20 cellular contexts compared by ENCODE assay signal in the genomic region with DNA sequence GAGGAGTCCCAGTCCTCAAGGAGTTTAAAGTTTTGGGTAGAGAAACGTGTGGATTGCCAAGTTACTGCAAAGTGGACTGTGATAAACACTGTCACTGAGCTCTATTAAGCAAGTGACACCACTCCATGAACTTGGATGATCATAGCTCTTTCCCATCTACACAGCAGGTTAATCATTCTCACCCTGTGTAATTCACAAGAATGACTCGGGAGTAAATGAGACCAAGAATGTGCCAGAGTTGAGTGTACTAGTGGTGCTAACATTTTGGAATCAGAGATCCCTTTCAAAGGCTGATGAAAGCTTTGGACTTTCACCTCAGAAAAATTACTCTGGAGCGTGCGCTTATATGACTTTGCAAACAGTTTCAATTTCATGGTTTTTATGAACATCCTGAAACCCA.
A peak's percentile ranks its signal among the peaks of the same experiment; 100 is the strongest.
DNase-seq lines count a peak whose midpoint lies in the region; ATAC-seq, FAIRE-seq and TF ChIP-seq lines count a peak whose summit lies in the region.
"Had no signal": no experiment of that assay in that cellular context is flagged by ENCODE, and none has a peak within 500 bp of the region (broad histone marks: within the 10 kb centered on the region; RNA-seq: fewer than 3 reads in every experiment).

No MANE protein-coding gene starts in this region.

- FAIRE-seq in GM12891 (lab: Jason Lieb, UNC): no peak

- TF ChIP-seq CTCF in activated CD8-positive, alpha-beta T cell treated with anti-CD3 and anti-CD28 coated beads for 36 hours (IDR thresholded peaks at IDR 0.05): no peak
- no peak for TF ChIP-seq CTCF in chondrocyte (IDR thresholded peaks at IDR 0.05)

- H3K4me1 ChIP-seq in right cardiac atrium (ENCODE audit: control insufficient read depth, insufficient read depth, low read length): peaks cover 13% of the 10 kb centered on the region
- peaks cover 33 to 55% (median 47%) of the 10 kb centered on the region in 3 donors for H3K4me1 ChIP-seq in skeletal muscle tissue (ENCODE audit: control insufficient read depth in 3 of 3, insufficient read depth in 3 of 3, low read length in 3 of 3)

- ATAC-seq in activated CD4-positive, alpha-beta T cell treated with anti-CD3 and anti-CD28 coated beads for 36 hours: peak; percentile 51
- no peak for ATAC-seq in activated CD8-positive, alpha-beta T cell treated with anti-CD3 and anti-CD28 coated beads for 36 hours
- ATAC-seq in right cardiac atrium: peak; percentile 49 to 67

- peak overlapping the region; percentile 54 to 69 (median 55) for H3K9ac ChIP-seq in skeletal muscle tissue (ENCODE audit: low read depth in 1 of 3, low read length in 3 of 3)

- H3K27me3 ChIP-seq in right cardiac atrium (ENCODE audit: control insufficient read depth, insufficient read depth): no peaks in the 10 kb centered on the region
- no peaks in the 10 kb centered on the region for H3K27me3 ChIP-seq in skeletal muscle tissue (ENCODE audit: control insufficient read depth in 3 of 3, insufficient read depth in 3 of 3, low read length in 3 of 3)
- H3K27me3 ChIP-seq: BE2C, neutrophil had no signal

- H3K27ac ChIP-seq in right cardiac atrium (ENCODE audit: low read length): peak overlapping the region; percentile 70
- H3K27ac ChIP-seq in skeletal muscle tissue (ENCODE audit: low read depth, low read length): peak overlapping the region; percentile 84
- H3K27ac ChIP-seq: 22Rv1, epithelial cell of prostate, neutrophil had no signal

- no peaks in the 10 kb centered on the region for H3K36me3 ChIP-seq in skeletal muscle tissue (ENCODE audit: control insufficient read depth in 3 of 3, insufficient read depth in 3 of 3, low read length in 3 of 3)
- H3K36me3 ChIP-seq: BE2C, neutrophil had no signal

- no peak for TF ChIP-seq POLR2A in GM12891 (IDR thresholded peaks at IDR 0.05; ENCODE audit: low read depth, low read length)

- no peaks in the 10 kb centered on the region for H3K9me3 ChIP-seq in right cardiac atrium (ENCODE audit: control insufficient read depth, low read length)
- no peaks in the 10 kb centered on the region for H3K9me3 ChIP-seq in skeletal muscle tissue (ENCODE audit: control insufficient read depth in 3 of 3, low read length in 3 of 3)
- H3K9me3 ChIP-seq: BE2C, neutrophil had no signal

- H3K27ac Mint-ChIP-seq in activated CD4-positive, alpha-beta T cell treated with anti-CD3 and anti-CD28 coated beads for 36 hours: no peak overlapping the region
- peak overlapping the region; percentile 46 for H3K27ac Mint-ChIP-seq in activated CD8-positive, alpha-beta T cell treated with anti-CD3 and anti-CD28 coated beads for 36 hours
- H3K27ac Mint-ChIP-seq in chondrocyte (ENCODE audit: unreplicated experiment): no peak overlapping the region
- H3K27ac Mint-ChIP-seq: activated naive CD4-positive, alpha-beta T cell treated with anti-CD3 and anti-CD28 coated beads for 36 hours; GM23338 had no signal

- no peaks in the 10 kb centered on the region for H3K9me3 Mint-ChIP-seq in activated CD4-positive, alpha-beta T cell treated with anti-CD3 and anti-CD28 coated beads for 36 hours (ENCODE audit: low read depth)
- H3K9me3 Mint-ChIP-seq in activated CD8-positive, alpha-beta T cell treated with anti-CD3 and anti-CD28 coated beads for 36 hours: no peaks in the 10 kb centered on the region
- H3K9me3 Mint-ChIP-seq in chondrocyte (ENCODE audit: low read depth): peaks cover 5% of the 10 kb centered on the region
- H3K9me3 Mint-ChIP-seq: activated naive CD4-positive, alpha-beta T cell treated with anti-CD3 and anti-CD28 coated beads for 36 hours; activated T-cell treated with anti-CD3 and anti-CD28 coated beads, Interleukin-2, amount 50 U/mL, for 4 hours; GM23338 had no signal

- CTCF ChIA-PET in activated CD4-positive, alpha-beta T cell treated with anti-CD3 and anti-CD28 coated beads for 36 hours (lab: Charles Lee): interaction anchor here (1.3 to 1.4 kb wide), 2 partner anchors 53 to 420 kb away, joined by 3 read pairs; no protein-coding TSS in a partner anchor
- CTCF ChIA-PET in activated CD8-positive, alpha-beta T cell treated with anti-CD3 and anti-CD28 coated beads for 36 hours (lab: Charles Lee): interaction anchor here (1.3 kb wide), 1 partner anchor 18 kb away, joined by 3 read pairs; no protein-coding TSS in a partner anchor

- H3K4me3 Mint-ChIP-seq in activated CD4-positive, alpha-beta T cell treated with anti-CD3 and anti-CD28 coated beads for 36 hours: no peak overlapping the region
- no peak overlapping the region for H3K4me3 Mint-ChIP-seq in activated CD8-positive, alpha-beta T cell treated with anti-CD3 and anti-CD28 coated beads for 36 hours
- no peak overlapping the region for H3K4me3 Mint-ChIP-seq in chondrocyte (ENCODE audit: unreplicated experiment)
- H3K4me3 Mint-ChIP-seq: activated naive CD4-positive, alpha-beta T cell treated with anti-CD3 and anti-CD28 coated beads for 36 hours; activated T-cell treated with anti-CD3 and anti-CD28 coated beads, Interleukin-2, amount 50 U/mL, for 4 hours; GM23338 had no signal

- H3K4me1 Mint-ChIP-seq in activated CD4-positive, alpha-beta T cell treated with anti-CD3 and anti-CD28 coated beads for 36 hours: peaks cover 39% of the 10 kb centered on the region
- H3K4me1 Mint-ChIP-seq in activated CD8-positive, alpha-beta T cell treated with anti-CD3 and anti-CD28 coated beads for 36 hours (ENCODE audit: low read depth): peaks cover 44% of the 10 kb centered on the region
- peaks cover 9% of the 10 kb centered on the region for H3K4me1 Mint-ChIP-seq in chondrocyte (ENCODE audit: low read depth)

- H3K27me3 Mint-ChIP-seq in activated CD4-positive, alpha-beta T cell treated with anti-CD3 and anti-CD28 coated beads for 36 hours: no peaks in the 10 kb centered on the region
- no peaks in the 10 kb centered on the region for H3K27me3 Mint-ChIP-seq in activated CD8-positive, alpha-beta T cell treated with anti-CD3 and anti-CD28 coated beads for 36 hours
- H3K27me3 Mint-ChIP-seq in chondrocyte (ENCODE audit: low read depth): peaks cover 4% of the 10 kb centered on the region

- no peak overlapping the region for H3K4me3 ChIP-seq in right cardiac atrium (ENCODE audit: low read length)
- no peak overlapping the region for H3K4me3 ChIP-seq in skeletal muscle tissue (ENCODE audit: low read length in 3 of 3)
- H3K4me3 ChIP-seq: GM23338 had no signal

- 52% methylated on average over 4 of the region's 4 CpGs for WGBS in right cardiac atrium

- DNase-seq in activated CD4-positive, alpha-beta T cell treated with anti-CD3 and anti-CD28 coated beads for 36 hours: no peak
- DNase-seq in activated CD4-positive, alpha-beta T cell treated with anti-CD3 and anti-CD28 coated beads for 4 hours: no peak
- no peak for DNase-seq in activated CD8-positive, alpha-beta T cell treated with anti-CD3 and anti-CD28 coated beads for 36 hours
- no peak for DNase-seq in right cardiac atrium
- DNase-seq in GM12891 (ENCODE audit: insufficient read length, low spot score): no peak
- DNase-seq in chondrocyte (ENCODE audit: low spot score): no peak
- no peak for DNase-seq in NCI-H345 treated with DMSO at 0.1 percent for 48 hours (lab: John Stamatoyannopoulos, UW; ENCODE audit: unreplicated experiment)
- DNase-seq: activated T-cell treated with anti-CD3 and anti-CD28 coated beads, Interleukin-2, amount 50 U/mL, for 4 hours; BE2C; Calu3; cerebellar nuclear complex; hippocampal formation; NCI-H146; trophoblast cell had no signal

- intact Hi-C loops in activated CD4-positive, alpha-beta T cell treated with anti-CD3 and anti-CD28 coated beads for 36 hours (cut with DNase I, micrococcal nuclease): loop anchor here (5.0 kb wide), 2 partner anchors 108 to 113 kb away; no protein-coding TSS in a partner anchor
- intact Hi-C loops in activated CD8-positive, alpha-beta T cell treated with anti-CD3 and anti-CD28 coated beads for 36 hours (cut with micrococcal nuclease): no loop called here
- intact Hi-C loops in right cardiac atrium (cut with DNase I): no loop called here

- POLR2A ChIA-PET in activated CD4-positive, alpha-beta T cell treated with anti-CD3 and anti-CD28 coated beads for 36 hours (lab: Charles Lee): no interaction called here
- POLR2A ChIA-PET in activated CD8-positive, alpha-beta T cell treated with anti-CD3 and anti-CD28 coated beads for 36 hours (lab: Charles Lee): interaction anchor here (1.2 kb wide), 1 partner anchor 17 kb away, joined by 3 read pairs; no protein-coding TSS in a partner anchor

- no peaks in the 10 kb centered on the region for H3K36me3 Mint-ChIP-seq in activated CD4-positive, alpha-beta T cell treated with anti-CD3 and anti-CD28 coated beads for 36 hours (ENCODE audit: low read depth)
- H3K36me3 Mint-ChIP-seq in activated CD8-positive, alpha-beta T cell treated with anti-CD3 and anti-CD28 coated beads for 36 hours (ENCODE audit: low read depth): no peaks in the 10 kb centered on the region
- H3K36me3 Mint-ChIP-seq in chondrocyte (ENCODE audit: low read depth): peaks cover 6% of the 10 kb centered on the region

TF ChIP-seq in GM12891, 5 proteins besides CTCF, POLR2A, EP300 and RAD21:
- no peak for TF ChIP-seq TAF1 (IDR thresholded peaks at IDR 0.05; ENCODE audit: low read depth, low read length)
- TF ChIP-seq POU2F2 (IDR thresholded peaks at IDR 0.05; ENCODE audit: low read depth, low read length): no peak
- TF ChIP-seq SPI1 (IDR thresholded peaks at IDR 0.05; ENCODE audit: low read depth, low read length): no peak
- TF ChIP-seq POLR2AphosphoS5 (IDR thresholded peaks at IDR 0.05; ENCODE audit: low read depth, low read length): no peak
- no peak for TF ChIP-seq PAX5 (IDR thresholded peaks at IDR 0.05; ENCODE audit: insufficient read depth, low read length, severe bottlenecking)

Comparison
In these comparisons a context has a peak if more than half of its experiments do, and no peak if none do; other contexts are left out.
1. intact Hi-C loops: an anchor here in activated CD4-positive, alpha-beta T cell treated with anti-CD3 and anti-CD28 coated beads for 36 hours (5.0 kb wide); none called in activated CD8-positive, alpha-beta T cell treated with anti-CD3 and anti-CD28 coated beads for 36 hours and right cardiac atrium.